Comparison of ENCODE assay signal across 1 cellular context in the genomic region with DNA sequence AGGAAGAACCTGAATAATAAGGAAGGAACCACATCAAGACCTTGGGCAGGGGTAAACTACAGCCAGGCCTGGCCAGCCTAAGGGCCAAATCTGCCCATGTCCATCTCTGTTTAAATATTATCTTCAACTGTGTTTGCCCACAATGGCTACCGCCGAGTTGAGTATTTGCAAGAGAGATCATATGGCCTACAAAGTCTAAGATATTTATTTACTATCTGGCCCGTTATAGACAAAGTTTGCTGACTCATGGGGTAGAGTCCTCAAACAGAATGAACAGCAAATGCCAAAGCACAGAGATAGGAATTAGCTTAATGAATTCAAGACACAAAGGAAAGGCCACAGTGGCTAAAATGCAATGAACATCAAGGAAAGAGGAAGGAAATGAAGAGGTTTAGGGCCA.
TF ChIP-seq lines count a peak whose summit lies in the region.

No MANE protein-coding gene starts in this region.

TF ChIP-seq in HepG2, 621 proteins besides CTCF, POLR2A, EP300 and RAD21 (continued from another document and continues in another):
- TF ChIP-seq, protein P1, sequence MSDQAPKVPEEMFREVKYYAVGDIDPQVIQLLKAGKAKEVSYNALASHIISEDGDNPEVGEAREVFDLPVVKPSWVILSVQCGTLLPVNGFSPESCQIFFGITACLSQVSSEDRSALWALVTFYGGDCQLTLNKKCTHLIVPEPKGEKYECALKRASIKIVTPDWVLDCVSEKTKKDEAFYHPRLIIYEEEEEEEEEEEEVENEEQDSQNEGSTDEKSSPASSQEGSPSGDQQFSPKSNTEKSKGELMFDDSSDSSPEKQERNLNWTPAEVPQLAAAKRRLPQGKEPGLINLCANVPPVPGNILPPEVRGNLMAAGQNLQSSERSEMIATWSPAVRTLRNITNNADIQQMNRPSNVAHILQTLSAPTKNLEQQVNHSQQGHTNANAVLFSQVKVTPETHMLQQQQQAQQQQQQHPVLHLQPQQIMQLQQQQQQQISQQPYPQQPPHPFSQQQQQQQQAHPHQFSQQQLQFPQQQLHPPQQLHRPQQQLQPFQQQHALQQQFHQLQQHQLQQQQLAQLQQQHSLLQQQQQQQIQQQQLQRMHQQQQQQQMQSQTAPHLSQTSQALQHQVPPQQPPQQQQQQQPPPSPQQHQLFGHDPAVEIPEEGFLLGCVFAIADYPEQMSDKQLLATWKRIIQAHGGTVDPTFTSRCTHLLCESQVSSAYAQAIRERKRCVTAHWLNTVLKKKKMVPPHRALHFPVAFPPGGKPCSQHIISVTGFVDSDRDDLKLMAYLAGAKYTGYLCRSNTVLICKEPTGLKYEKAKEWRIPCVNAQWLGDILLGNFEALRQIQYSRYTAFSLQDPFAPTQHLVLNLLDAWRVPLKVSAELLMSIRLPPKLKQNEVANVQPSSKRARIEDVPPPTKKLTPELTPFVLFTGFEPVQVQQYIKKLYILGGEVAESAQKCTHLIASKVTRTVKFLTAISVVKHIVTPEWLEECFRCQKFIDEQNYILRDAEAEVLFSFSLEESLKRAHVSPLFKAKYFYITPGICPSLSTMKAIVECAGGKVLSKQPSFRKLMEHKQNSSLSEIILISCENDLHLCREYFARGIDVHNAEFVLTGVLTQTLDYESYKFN (CRISPR knock-in tag; conservative IDR thresholded peaks at IDR 0.05) = peak; percentile 87
- TF ChIP-seq, protein P2, sequence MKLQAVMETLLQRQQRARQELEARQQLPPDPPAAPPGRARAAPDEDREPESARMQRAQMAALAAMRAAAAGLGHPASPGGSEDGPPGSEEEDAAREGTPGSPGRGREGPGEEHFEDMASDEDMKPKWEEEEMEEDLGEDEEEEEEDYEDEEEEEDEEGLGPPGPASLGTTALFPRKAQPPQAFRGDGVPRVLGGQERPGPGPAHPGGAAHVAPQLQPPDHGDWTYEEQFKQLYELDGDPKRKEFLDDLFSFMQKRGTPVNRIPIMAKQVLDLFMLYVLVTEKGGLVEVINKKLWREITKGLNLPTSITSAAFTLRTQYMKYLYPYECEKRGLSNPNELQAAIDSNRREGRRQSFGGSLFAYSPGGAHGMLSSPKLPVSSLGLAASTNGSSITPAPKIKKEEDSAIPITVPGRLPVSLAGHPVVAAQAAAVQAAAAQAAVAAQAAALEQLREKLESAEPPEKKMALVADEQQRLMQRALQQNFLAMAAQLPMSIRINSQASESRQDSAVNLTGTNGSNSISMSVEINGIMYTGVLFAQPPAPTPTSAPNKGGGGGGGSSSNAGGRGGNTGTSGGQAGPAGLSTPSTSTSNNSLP (IDR thresholded peaks at IDR 0.05; ENCODE audit: low read depth, low read length) = peak; percentile 34; the same call in 1 of the 2 replicates
- TF ChIP-seq, protein P3, sequence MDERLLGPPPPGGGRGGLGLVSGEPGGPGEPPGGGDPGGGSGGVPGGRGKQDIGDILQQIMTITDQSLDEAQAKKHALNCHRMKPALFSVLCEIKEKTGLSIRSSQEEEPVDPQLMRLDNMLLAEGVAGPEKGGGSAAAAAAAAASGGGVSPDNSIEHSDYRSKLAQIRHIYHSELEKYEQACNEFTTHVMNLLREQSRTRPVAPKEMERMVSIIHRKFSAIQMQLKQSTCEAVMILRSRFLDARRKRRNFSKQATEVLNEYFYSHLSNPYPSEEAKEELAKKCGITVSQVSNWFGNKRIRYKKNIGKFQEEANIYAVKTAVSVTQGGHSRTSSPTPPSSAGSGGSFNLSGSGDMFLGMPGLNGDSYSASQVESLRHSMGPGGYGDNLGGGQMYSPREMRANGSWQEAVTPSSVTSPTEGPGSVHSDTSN (CRISPR knock-in tag; IDR thresholded peaks at IDR 0.05) = no peak
- TF ChIP-seq ZNF644 (CRISPR knock-in tag; IDR thresholded peaks at IDR 0.05; ENCODE audit: low read depth) (peak; percentile 75), FOXP1 (IDR thresholded peaks at IDR 0.05) (no peak), FOXP1 (CRISPR knock-in tag; IDR thresholded peaks at IDR 0.05) (peak; percentile 40; the same call in 1 of the 2 replicates), YY1 (IDR thresholded peaks at IDR 0.05; ENCODE audit: insufficient read depth, insufficient replicate concordance, low read depth, low read length) (peak; percentile 55), HMG20A (CRISPR knock-in tag; IDR thresholded peaks at IDR 0.05; ENCODE audit: borderline replicate concordance) (peak; percentile 30; the same call in 1 of the 2 replicates), ZNF816 (CRISPR knock-in tag; IDR thresholded peaks at IDR 0.05; ENCODE audit: borderline replicate concordance) (peak; percentile 28; the same call in 1 of the 2 replicates), SOX6 (IDR thresholded peaks at IDR 0.05) (no peak), SOX6 (CRISPR knock-in tag; IDR thresholded peaks at IDR 0.05) (peak; percentile 77), RBAK (CRISPR knock-in tag; IDR thresholded peaks at IDR 0.05) (no peak), ELF3 (CRISPR knock-in tag; IDR thresholded peaks at IDR 0.05) (peak; percentile 59), ZNF468 (CRISPR knock-in tag; IDR thresholded peaks at IDR 0.05) (no peak), TEAD3 (CRISPR knock-in tag; optimal IDR thresholded peaks at IDR 0.05; ENCODE audit: borderline replicate concordance) (peak; percentile 34), ZBTB20 (CRISPR knock-in tag; IDR thresholded peaks at IDR 0.05; ENCODE audit: borderline replicate concordance, low read depth) (peak; percentile 66; the same call in 1 of the 2 replicates), PPARG (CRISPR knock-in tag; conservative IDR thresholded peaks at IDR 0.05) (no peak), ZNF274 (CRISPR knock-in tag; IDR thresholded peaks at IDR 0.05) (no peak), RFX3 (CRISPR knock-in tag; IDR thresholded peaks at IDR 0.05) (no peak), NFE2L2 (IDR thresholded peaks at IDR 0.05; ENCODE audit: low read length) (peak; percentile 97), FOXJ3 (CRISPR knock-in tag; IDR thresholded peaks at IDR 0.05; ENCODE audit: borderline replicate concordance) (no peak), RCOR2 (CRISPR knock-in tag; IDR thresholded peaks at IDR 0.05) (peak; percentile 66), ZIK1 (CRISPR knock-in tag; IDR thresholded peaks at IDR 0.05; ENCODE audit: borderline replicate concordance, low read depth) (no peak)
- TF ChIP-seq, protein P4, sequence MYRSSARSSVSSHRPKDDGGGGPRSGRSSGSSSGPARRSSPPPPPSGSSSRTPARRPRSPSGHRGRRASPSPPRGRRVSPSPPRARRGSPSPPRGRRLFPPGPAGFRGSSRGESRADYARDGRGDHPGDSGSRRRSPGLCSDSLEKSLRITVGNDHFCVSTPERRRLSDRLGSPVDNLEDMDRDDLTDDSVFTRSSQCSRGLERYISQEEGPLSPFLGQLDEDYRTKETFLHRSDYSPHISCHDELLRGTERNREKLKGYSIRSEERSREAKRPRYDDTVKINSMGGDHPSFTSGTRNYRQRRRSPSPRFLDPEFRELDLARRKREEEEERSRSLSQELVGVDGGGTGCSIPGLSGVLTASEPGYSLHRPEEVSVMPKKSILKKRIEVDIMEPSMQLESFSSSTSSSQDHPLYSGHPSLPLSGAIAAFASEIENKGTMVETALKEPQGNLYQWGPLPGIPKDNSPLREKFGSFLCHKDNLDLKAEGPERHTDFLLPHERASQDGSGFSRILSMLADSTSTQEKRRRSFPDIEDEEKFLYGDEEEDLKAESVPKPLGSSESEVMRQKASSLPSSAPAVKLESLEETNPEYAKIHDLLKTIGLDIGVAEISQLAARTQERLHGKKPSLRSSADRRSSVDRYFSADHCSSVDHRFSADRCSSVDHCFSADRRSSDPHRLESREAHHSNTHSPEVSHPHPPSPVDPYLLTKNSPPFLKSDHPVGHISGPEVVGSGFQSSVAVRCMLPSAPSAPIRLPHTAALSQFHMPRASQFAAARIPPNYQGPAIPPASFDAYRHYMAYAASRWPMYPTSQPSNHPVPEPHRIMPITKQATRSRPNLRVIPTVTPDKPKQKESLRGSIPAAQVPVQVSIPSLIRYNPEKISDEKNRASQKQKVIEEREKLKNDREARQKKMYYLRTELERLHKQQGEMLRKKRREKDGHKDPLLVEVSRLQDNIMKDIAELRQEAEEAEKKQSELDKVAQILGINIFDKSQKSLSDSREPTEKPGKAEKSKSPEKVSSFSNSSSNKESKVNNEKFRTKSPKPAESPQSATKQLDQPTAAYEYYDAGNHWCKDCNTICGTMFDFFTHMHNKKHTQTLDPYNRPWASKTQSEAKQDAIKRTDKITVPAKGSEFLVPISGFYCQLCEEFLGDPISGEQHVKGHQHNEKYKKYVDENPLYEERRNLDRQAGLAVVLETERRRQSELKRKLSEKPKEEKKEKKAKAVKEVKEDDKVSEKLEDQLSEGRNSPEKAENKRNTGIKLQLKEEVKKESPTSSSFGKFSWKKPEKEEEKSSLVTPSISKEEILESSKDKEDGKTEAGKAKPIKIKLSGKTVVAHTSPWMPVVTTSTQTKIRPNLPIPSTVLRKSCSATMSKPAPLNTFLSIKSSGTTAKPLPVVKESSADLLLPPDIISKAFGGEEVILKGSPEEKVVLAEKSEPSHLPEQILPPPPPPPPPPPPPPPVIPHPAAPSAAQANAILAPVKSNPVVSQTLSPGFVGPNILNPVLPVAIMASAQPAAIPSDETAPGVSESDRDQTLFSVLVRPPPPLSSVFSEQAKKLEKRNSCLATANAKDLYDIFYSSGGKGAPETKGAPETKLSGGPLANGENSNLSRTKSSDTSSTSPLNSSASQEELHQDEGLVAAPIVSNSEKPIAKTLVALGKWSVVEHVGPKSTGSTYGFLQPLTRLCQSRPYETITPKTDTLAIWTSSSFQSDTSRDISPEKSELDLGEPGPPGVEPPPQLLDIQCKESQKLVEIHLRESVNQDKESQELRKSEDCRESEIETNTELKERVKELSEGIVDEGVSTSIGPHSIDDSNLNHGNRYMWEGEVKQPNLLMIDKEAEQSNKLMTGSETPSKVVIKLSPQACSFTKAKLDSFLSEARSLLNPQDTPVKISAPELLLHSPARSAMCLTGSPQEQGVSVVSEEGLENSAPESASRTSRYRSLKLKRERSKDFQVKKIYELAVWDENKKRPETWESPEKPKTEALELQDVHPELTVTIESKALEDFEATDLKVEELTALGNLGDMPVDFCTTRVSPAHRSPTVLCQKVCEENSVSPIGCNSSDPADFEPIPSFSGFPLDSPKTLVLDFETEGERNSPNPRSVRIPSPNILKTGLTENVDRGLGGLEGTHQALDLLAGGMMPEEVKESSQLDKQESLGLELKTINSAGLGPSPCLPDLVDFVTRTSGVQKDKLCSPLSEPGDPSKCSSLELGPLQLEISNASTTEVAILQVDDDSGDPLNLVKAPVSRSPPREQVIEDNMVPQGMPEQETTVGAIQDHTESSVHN (CRISPR knock-in tag; IDR thresholded peaks at IDR 0.05) = no peak
- TF ChIP-seq, protein P5, sequence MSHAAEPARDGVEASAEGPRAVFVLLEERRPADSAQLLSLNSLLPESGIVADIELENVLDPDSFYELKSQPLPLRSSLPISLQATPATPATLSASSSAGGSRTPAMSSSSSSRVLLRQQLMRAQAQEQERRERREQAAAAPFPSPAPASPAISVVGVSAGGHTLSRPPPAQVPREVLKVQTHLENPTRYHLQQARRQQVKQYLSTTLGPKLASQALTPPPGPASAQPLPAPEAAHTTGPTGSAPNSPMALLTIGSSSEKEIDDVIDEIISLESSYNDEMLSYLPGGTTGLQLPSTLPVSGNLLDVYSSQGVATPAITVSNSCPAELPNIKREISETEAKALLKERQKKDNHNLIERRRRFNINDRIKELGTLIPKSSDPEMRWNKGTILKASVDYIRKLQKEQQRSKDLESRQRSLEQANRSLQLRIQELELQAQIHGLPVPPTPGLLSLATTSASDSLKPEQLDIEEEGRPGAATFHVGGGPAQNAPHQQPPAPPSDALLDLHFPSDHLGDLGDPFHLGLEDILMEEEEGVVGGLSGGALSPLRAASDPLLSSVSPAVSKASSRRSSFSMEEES (CRISPR knock-in tag; IDR thresholded peaks at IDR 0.05) = peak; percentile 85
- TF ChIP-seq, protein P6, sequence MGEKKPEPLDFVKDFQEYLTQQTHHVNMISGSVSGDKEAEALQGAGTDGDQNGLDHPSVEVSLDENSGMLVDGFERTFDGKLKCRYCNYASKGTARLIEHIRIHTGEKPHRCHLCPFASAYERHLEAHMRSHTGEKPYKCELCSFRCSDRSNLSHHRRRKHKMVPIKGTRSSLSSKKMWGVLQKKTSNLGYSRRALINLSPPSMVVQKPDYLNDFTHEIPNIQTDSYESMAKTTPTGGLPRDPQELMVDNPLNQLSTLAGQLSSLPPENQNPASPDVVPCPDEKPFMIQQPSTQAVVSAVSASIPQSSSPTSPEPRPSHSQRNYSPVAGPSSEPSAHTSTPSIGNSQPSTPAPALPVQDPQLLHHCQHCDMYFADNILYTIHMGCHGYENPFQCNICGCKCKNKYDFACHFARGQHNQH (CRISPR knock-in tag; IDR thresholded peaks at IDR 0.05) = peak; percentile 61; the same call in 1 of the 2 replicates
- TF ChIP-seq, protein P7, sequence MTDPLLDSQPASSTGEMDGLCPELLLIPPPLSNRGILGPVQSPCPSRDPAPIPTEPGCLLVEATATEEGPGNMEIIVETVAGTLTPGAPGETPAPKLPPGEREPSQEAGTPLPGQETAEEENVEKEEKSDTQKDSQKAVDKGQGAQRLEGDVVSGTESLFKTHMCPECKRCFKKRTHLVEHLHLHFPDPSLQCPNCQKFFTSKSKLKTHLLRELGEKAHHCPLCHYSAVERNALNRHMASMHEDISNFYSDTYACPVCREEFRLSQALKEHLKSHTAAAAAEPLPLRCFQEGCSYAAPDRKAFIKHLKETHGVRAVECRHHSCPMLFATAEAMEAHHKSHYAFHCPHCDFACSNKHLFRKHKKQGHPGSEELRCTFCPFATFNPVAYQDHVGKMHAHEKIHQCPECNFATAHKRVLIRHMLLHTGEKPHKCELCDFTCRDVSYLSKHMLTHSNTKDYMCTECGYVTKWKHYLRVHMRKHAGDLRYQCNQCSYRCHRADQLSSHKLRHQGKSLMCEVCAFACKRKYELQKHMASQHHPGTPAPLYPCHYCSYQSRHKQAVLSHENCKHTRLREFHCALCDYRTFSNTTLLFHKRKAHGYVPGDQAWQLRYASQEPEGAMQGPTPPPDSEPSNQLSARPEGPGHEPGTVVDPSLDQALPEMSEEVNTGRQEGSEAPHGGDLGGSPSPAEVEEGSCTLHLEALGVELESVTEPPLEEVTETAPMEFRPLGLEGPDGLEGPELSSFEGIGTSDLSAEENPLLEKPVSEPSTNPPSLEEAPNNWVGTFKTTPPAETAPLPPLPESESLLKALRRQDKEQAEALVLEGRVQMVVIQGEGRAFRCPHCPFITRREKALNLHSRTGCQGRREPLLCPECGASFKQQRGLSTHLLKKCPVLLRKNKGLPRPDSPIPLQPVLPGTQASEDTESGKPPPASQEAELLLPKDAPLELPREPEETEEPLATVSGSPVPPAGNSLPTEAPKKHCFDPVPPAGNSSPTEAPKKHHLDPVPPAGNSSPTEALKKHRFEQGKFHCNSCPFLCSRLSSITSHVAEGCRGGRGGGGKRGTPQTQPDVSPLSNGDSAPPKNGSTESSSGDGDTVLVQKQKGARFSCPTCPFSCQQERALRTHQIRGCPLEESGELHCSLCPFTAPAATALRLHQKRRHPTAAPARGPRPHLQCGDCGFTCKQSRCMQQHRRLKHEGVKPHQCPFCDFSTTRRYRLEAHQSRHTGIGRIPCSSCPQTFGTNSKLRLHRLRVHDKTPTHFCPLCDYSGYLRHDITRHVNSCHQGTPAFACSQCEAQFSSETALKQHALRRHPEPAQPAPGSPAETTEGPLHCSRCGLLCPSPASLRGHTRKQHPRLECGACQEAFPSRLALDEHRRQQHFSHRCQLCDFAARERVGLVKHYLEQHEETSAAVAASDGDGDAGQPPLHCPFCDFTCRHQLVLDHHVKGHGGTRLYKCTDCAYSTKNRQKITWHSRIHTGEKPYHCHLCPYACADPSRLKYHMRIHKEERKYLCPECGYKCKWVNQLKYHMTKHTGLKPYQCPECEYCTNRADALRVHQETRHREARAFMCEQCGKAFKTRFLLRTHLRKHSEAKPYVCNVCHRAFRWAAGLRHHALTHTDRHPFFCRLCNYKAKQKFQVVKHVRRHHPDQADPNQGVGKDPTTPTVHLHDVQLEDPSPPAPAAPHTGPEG (CRISPR knock-in tag; IDR thresholded peaks at IDR 0.05) = no peak
